ENCODE assay signal across 8 cellular contexts in the genomic region with DNA sequence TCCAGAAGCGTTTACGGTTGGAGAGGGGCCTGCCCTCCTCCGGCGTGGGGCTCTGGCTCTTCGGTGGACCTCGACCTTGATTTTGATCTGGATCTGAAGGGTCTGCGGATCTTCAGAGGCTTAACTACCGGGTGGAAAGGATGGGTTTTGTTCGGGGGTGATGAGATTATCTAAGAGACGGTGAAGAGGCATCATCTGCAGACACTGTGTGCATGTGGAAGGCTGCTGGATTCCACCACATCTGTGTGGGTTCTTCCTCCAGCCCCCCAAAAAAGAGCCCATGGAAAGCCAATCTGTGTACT. TPM values are rescaled to one million over a fixed set of nuclear protein-coding genes. Genes with fewer than 3 reads are reported as not detected.
DNase-seq lines count a peak whose midpoint lies in the region; TF ChIP-seq lines count a peak whose summit lies in the region.

No MANE protein-coding gene starts in this region.

- H3K36me3 ChIP-seq in SK-N-MC (ENCODE audit: insufficient read depth, low read length) = peaks cover 34% of the 10 kb centered on the region

- H3K9me3 ChIP-seq in SK-N-MC (ENCODE audit: low read depth, low read length) = no peaks in the 10 kb centered on the region

- DNase-seq in SK-N-MC (ENCODE audit: low read depth, low spot score) (no peak), fibroblast of the aortic adventitia (ENCODE audit: low read depth) (no peak), retinal pigment epithelial cell (ENCODE audit: low read depth) (no peak), 8988T (no peak), hippocampal formation (lab: John Stamatoyannopoulos, UW) (no peak), NOMO-1 treated with DMSO at 0.1 percent for 48 hours (lab: John Stamatoyannopoulos, UW; ENCODE audit: unreplicated experiment) (no peak), cerebellum (ENCODE audit: low spot score) (no peak)

- no peak overlapping the region for H3K27ac ChIP-seq in SK-N-MC

- H3K4me3 ChIP-seq in GM08714 (ENCODE audit: low read length) (peak overlapping the region; percentile 92), SK-N-MC (peak overlapping the region; percentile 83), fibroblast of the aortic adventitia (ENCODE audit: low read depth, low read length) (peak overlapping the region; percentile 70), retinal pigment epithelial cell (ENCODE audit: low read length) (peak overlapping the region; percentile 63)

- peak overlapping the region; percentile 69 for H3K9ac ChIP-seq in SK-N-MC (ENCODE audit: insufficient read length)

- no peak for TF ChIP-seq CTCF in fibroblast of the aortic adventitia (IDR thresholded peaks at IDR 0.05; ENCODE audit: insufficient read depth, low read length)
- no peak for TF ChIP-seq CTCF in retinal pigment epithelial cell (conservative IDR thresholded peaks at IDR 0.05; ENCODE audit: low read depth, low read length)

RNA-seq across cellular contexts. Expression of a gene that starts 1.0 kb away (rescaled TPM):
- total RNA-seq in fibroblast of the aortic adventitia (ENCODE audit: low replicate concordance) = 5.0 and 11.0 TPM in 2 replicates
- total RNA-seq in cerebellum = 24.8 TPM
